In the genomic region with DNA sequence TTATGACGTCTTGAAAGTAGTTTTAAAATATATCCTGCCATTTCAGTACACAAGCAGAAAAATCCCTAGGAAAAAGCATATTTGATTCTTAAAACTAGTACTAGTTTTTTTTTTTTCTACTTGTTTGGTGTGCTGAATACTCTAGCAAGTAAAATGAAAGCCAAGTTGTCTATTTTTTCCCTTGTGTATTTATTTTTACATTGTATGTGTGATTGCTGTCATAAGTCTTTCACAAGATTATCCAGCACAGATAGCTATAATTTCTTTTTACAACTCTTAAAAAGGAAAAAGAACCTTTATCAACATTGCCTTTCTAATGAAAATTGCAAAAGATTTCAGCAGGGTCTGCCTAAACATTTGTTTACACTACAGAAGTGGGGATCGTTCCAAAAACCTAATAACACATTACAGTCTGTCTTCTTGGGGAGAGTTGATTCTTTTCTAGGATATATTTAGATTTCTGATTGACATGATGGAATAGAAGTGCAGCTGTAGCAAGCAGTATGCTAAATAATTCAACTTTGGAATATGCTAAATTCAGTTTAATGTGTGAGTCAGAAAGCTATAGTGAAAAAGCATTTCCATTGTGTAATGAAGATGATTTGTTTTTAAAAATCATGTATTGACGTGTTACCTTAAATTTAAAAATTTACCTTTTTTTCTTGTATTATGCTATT, we compare ENCODE assay signal across 8 cellular contexts. TPM values are rescaled to one million over a fixed set of nuclear protein-coding genes. Genes with fewer than 3 reads are reported as not detected.
A peak's percentile ranks its signal among the peaks of the same experiment; 100 is the strongest.
DNase-seq lines count a peak whose midpoint lies in the region; ATAC-seq lines count a peak whose summit lies in the region.

No MANE protein-coding gene starts in this region.

- H3K9me3 Mint-ChIP-seq in T-helper 1 cell treated with Interleukin-12 subunit alpha and Interleukin-12 subunit beta and Interleukin-4 antibody, amounts not matched to agents 30 μg/mL and 1 μg/mL, for 36 hours, result no peaks in the 10 kb centered on the region
- no peaks in the 10 kb centered on the region for H3K9me3 Mint-ChIP-seq in activated CD4-positive, alpha-beta memory T cell treated with anti-CD3 and anti-CD28 coated beads for 36 hours
- no peaks in the 10 kb centered on the region for H3K9me3 Mint-ChIP-seq in stimulated activated naive CD8-positive, alpha-beta T cell treated with anti-CD3 and anti-CD28 coated beads, Interleukin-15, amount 100 ng/mL, for 72 hours

- no peak for ATAC-seq in stimulated activated naive CD8-positive, alpha-beta T cell treated with anti-CD3 and anti-CD28 coated beads, Interleukin-15, amount 100 ng/mL, for 72 hours
- no peak for ATAC-seq in HG03460 (IDR thresholded peaks at IDR 0.05; ENCODE audit: unreplicated experiment)

- no peaks in the 10 kb centered on the region for H3K27me3 Mint-ChIP-seq in T-helper 1 cell treated with Interleukin-12 subunit alpha and Interleukin-12 subunit beta and Interleukin-4 antibody, amounts not matched to agents 30 μg/mL and 1 μg/mL, for 36 hours (ENCODE audit: low read depth)
- no peaks in the 10 kb centered on the region for H3K27me3 Mint-ChIP-seq in activated CD4-positive, alpha-beta memory T cell treated with anti-CD3 and anti-CD28 coated beads for 36 hours
- no peaks in the 10 kb centered on the region for H3K27me3 Mint-ChIP-seq in stimulated activated naive CD8-positive, alpha-beta T cell treated with anti-CD3 and anti-CD28 coated beads, Interleukin-15, amount 100 ng/mL, for 72 hours

- peak overlapping the region; percentile 36 for H3K27ac Mint-ChIP-seq in T-helper 1 cell treated with Interleukin-12 subunit alpha and Interleukin-12 subunit beta and Interleukin-4 antibody, amounts not matched to agents 30 μg/mL and 1 μg/mL, for 36 hours
- H3K27ac Mint-ChIP-seq in activated CD4-positive, alpha-beta memory T cell treated with anti-CD3 and anti-CD28 coated beads for 36 hours, result peak overlapping the region; percentile 69
- peak overlapping the region in 1 of 2 donors; percentile 55 for H3K27ac Mint-ChIP-seq in stimulated activated naive CD8-positive, alpha-beta T cell treated with anti-CD3 and anti-CD28 coated beads, Interleukin-15, amount 100 ng/mL, for 72 hours

- CTCF ChIA-PET in activated CD4-positive, alpha-beta memory T cell treated with anti-CD3 and anti-CD28 coated beads for 36 hours (lab: Charles Lee), result no interaction called here

- peaks cover 34% of the 10 kb centered on the region for H3K4me1 Mint-ChIP-seq in T-helper 1 cell treated with Interleukin-12 subunit alpha and Interleukin-12 subunit beta and Interleukin-4 antibody, amounts not matched to agents 30 μg/mL and 1 μg/mL, for 36 hours (ENCODE audit: low read depth)
- peaks cover 33% of the 10 kb centered on the region for H3K4me1 Mint-ChIP-seq in activated CD4-positive, alpha-beta memory T cell treated with anti-CD3 and anti-CD28 coated beads for 36 hours (ENCODE audit: low read depth)
- peaks cover 32% of the 10 kb centered on the region for H3K4me1 Mint-ChIP-seq in stimulated activated naive CD8-positive, alpha-beta T cell treated with anti-CD3 and anti-CD28 coated beads, Interleukin-15, amount 100 ng/mL, for 72 hours

- peak overlapping the region; percentile 99 for H3K4me3 Mint-ChIP-seq in T-helper 1 cell treated with Interleukin-12 subunit alpha and Interleukin-12 subunit beta and Interleukin-4 antibody, amounts not matched to agents 30 μg/mL and 1 μg/mL, for 36 hours
- peak overlapping the region; percentile 94 for H3K4me3 Mint-ChIP-seq in activated CD4-positive, alpha-beta memory T cell treated with anti-CD3 and anti-CD28 coated beads for 36 hours
- H3K4me3 Mint-ChIP-seq in stimulated activated naive CD8-positive, alpha-beta T cell treated with anti-CD3 and anti-CD28 coated beads, Interleukin-15, amount 100 ng/mL, for 72 hours, result peak overlapping the region; percentile 70 to 98

- H3K36me3 Mint-ChIP-seq in T-helper 1 cell treated with Interleukin-12 subunit alpha and Interleukin-12 subunit beta and Interleukin-4 antibody, amounts not matched to agents 30 μg/mL and 1 μg/mL, for 36 hours (ENCODE audit: low read depth), result peaks cover 32% of the 10 kb centered on the region
- H3K36me3 Mint-ChIP-seq in activated CD4-positive, alpha-beta memory T cell treated with anti-CD3 and anti-CD28 coated beads for 36 hours, result peaks cover 33% of the 10 kb centered on the region

- DNase-seq in T-helper 1 cell, result no peak
- no peak for DNase-seq in activated CD4-positive, alpha-beta memory T cell treated with anti-CD3 and anti-CD28 coated beads for 36 hours
- DNase-seq in stimulated activated naive CD8-positive, alpha-beta T cell treated with anti-CD3 and anti-CD28 coated beads, Interleukin-15, amount 100 ng/mL, for 72 hours, result no peak
- DNase-seq in anterior cingulate cortex (lab: John Stamatoyannopoulos, UW), result no peak
- no peak for DNase-seq in NCI-H2029 treated with DMSO at 0.1 percent for 48 hours (lab: John Stamatoyannopoulos, UW)

- POLR2A ChIA-PET in activated CD4-positive, alpha-beta memory T cell treated with anti-CD3 and anti-CD28 coated beads for 36 hours (lab: Charles Lee), result no interaction called here

- H3K4me3 ChIP-seq in iPS-11a (ENCODE audit: low read depth, low read length), result peak overlapping the region; percentile 91

- intact Hi-C loops in activated CD4-positive, alpha-beta memory T cell treated with anti-CD3 and anti-CD28 coated beads for 36 hours (cut with micrococcal nuclease), result loop anchor here (2.0 to 5.0 kb wide), 6 partner anchors 261 to 1069 kb away; partner anchors contain the start of genes ABCD3, DIPK1A, GCLM and RPL5

RNA-seq across cellular contexts. Expression of gene DR1, which starts 2.5 kb away (rescaled TPM):
- total RNA-seq in activated CD4-positive, alpha-beta memory T cell treated with anti-CD3 and anti-CD28 coated beads for 36 hours, result 10 to 100 TPM; 74.9 to 77.4 TPM
